In the genomic region with DNA sequence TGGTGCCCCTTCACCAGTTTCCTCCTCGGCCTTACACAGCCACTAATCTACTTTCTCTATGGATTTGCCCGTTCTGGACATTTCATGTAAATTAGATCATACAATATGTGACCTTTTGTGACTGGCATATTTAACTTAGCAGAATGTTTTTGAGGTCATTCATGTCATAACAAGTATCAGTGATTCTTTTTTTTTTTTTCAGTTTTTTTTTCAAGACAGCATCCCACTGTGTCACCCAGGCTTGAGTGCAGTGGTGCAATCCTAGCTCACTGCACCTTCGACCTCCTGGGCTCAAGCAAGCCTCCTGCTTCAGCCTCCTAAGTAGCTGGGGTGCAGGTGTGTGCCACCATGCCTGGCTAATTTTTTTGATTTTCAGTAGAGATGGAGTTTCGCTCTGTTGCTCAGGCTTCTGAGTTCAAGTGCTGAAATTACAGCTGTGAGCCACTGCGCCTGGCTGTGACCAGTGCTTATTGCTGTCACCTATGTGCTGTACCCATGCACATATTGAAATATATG, we compare ENCODE assay signal across 1 cellular context.
TF ChIP-seq lines count a peak whose summit lies in the region.

No MANE protein-coding gene starts in this region.

TF ChIP-seq in H1, 55 proteins besides CTCF, POLR2A, EP300 and RAD21:
- TF ChIP-seq HDAC2 (IDR thresholded peaks at IDR 0.05; ENCODE audit: borderline replicate concordance in 1 of 2, low read depth in 2 of 2, low read length in 2 of 2) (no peak), TAF1 (IDR thresholded peaks at IDR 0.05; ENCODE audit: low read depth, low read length) (no peak), ATF2 (IDR thresholded peaks at IDR 0.05; ENCODE audit: low read length) (no peak)
